8 cellular contexts compared by ENCODE assay signal in the genomic region with DNA sequence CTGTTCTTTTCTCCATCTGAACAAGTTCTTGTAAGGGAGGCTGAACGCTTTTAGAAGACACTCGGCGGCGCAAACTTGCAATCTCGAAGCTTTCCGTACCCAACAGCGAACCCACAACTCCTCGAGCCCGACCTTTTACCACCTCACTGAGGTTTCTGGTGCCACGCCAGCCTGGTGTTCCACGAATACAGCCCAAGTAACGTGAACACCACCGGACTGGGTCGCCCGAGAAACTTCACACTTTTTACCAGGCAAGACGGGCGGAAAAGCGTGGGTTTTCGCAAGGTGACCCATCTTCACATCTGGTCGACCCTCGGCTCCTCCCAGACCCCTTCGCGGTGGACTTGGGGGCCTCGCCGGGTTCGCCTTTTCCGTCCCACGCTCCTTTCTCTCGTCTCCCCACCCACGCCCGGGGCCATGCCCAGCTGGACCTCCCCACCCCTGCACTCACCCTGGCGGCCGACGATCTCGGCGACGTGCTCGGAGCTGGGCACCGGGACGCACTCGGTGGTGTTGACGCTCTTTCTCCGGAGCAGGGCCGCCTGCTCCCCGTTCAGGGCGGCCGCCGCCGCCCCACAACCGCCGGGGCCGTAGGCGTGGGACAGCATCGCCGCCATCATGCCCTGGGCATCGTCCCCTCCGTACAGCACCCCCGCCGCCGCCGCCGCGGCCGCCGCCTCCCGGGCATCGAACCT. TPM values are rescaled to one million over a fixed set of nuclear protein-coding genes. Genes with fewer than 3 reads are reported as not detected.
DNase-seq lines count a peak whose midpoint lies in the region; ATAC-seq lines count a peak whose summit lies in the region.

No MANE protein-coding gene starts in this region.

- no peaks in the 10 kb centered on the region for H3K27me3 Mint-ChIP-seq in IgD-negative memory B cell

- H3K4me1 ChIP-seq in endocrine pancreas (ENCODE audit: control insufficient read depth, insufficient read depth, low read length) (peaks cover 28% of the 10 kb centered on the region), mucosa of rectum (ENCODE audit: control insufficient read depth in 2 of 2, insufficient read depth in 2 of 2, low read length in 2 of 2) (peaks cover 4 to 9% of the 10 kb centered on the region in 2 donors)

- H3K27me3 ChIP-seq in endocrine pancreas (ENCODE audit: control insufficient read depth, insufficient read depth, low read length) = no peaks in the 10 kb centered on the region
- H3K27me3 ChIP-seq in mucosa of rectum (ENCODE audit: control insufficient read depth in 2 of 2, insufficient read depth in 2 of 2, low read length in 2 of 2) = no peaks in the 10 kb centered on the region

- H3K4me1 Mint-ChIP-seq in IgD-negative memory B cell = peaks cover 32 to 40% (median 39%) of the 10 kb centered on the region in 3 donors
- peaks cover 46% of the 10 kb centered on the region for H3K4me1 Mint-ChIP-seq in stimulated activated effector memory CD8-positive, alpha-beta T cell treated with anti-CD3 and anti-CD28 coated beads, Interleukin-12 subunit alpha, Interleukin-12 subunit beta, amount 100 ng/mL, for 72 hours

- H3K4me3 ChIP-seq in endocrine pancreas (ENCODE audit: control insufficient read depth, insufficient read depth, low read length) (peak overlapping the region; percentile 95), mucosa of rectum (ENCODE audit: low read length in 2 of 2) (peak overlapping the region; percentile 89 to 98)

- H3K27ac Mint-ChIP-seq in IgD-negative memory B cell = peak overlapping the region; percentile 87 to 97 (median 93)
- peak overlapping the region; percentile 92 for H3K27ac Mint-ChIP-seq in stimulated activated effector memory CD8-positive, alpha-beta T cell treated with anti-CD3 and anti-CD28 coated beads, Interleukin-12 subunit alpha, Interleukin-12 subunit beta, amount 100 ng/mL, for 72 hours

- peaks cover 0 to 2% (median 0%) of the 10 kb centered on the region in 3 donors for H3K9me3 Mint-ChIP-seq in IgD-negative memory B cell
- peaks cover 3% of the 10 kb centered on the region for H3K9me3 Mint-ChIP-seq in stimulated activated effector memory CD8-positive, alpha-beta T cell treated with anti-CD3 and anti-CD28 coated beads, Interleukin-12 subunit alpha, Interleukin-12 subunit beta, amount 100 ng/mL, for 72 hours

- H3K9ac ChIP-seq in endocrine pancreas (ENCODE audit: control insufficient read depth, insufficient read depth, low read length) (peak overlapping the region; percentile 95), mucosa of rectum (ENCODE audit: low read depth in 1 of 2, low read length in 2 of 2) (peak overlapping the region; percentile 84 to 95)

- H3K4me3 Mint-ChIP-seq in IgD-negative memory B cell = peak overlapping the region; percentile 90 to 99 (median 96)
- peak overlapping the region; percentile 67 for H3K4me3 Mint-ChIP-seq in stimulated activated effector memory CD8-positive, alpha-beta T cell treated with anti-CD3 and anti-CD28 coated beads, Interleukin-12 subunit alpha, Interleukin-12 subunit beta, amount 100 ng/mL, for 72 hours

- H3K36me3 ChIP-seq in endocrine pancreas (ENCODE audit: control insufficient read depth, insufficient read depth, low read length) = no peaks in the 10 kb centered on the region
- no peaks in the 10 kb centered on the region for H3K36me3 ChIP-seq in mucosa of rectum (ENCODE audit: control insufficient read depth in 2 of 2, insufficient read depth in 2 of 2, low read length in 2 of 2)

- peak overlapping the region; percentile 92 to 95 for H3K27ac ChIP-seq in mucosa of rectum (ENCODE audit: low read depth in 2 of 2, low read length in 2 of 2)

- H3K9me3 ChIP-seq in endocrine pancreas (ENCODE audit: control insufficient read depth, low read length) = no peaks in the 10 kb centered on the region
- no peaks in the 10 kb centered on the region for H3K9me3 ChIP-seq in mucosa of rectum (ENCODE audit: control insufficient read depth in 2 of 2, low read length in 2 of 2)

- peak; percentile 4 for ATAC-seq in stimulated activated effector memory CD8-positive, alpha-beta T cell treated with anti-CD3 and anti-CD28 coated beads, Interleukin-12 subunit alpha, Interleukin-12 subunit beta, amount 100 ng/mL, for 72 hours

- DNase-seq in NCI-H748 (lab: John Stamatoyannopoulos, UW; ENCODE audit: unreplicated experiment) (peak; percentile 49), NCI-H748 treated with DMSO at 0.1 percent for 48 hours (lab: John Stamatoyannopoulos, UW) (no peak), DMS79 treated with DMSO at 0.1 percent for 48 hours (lab: John Stamatoyannopoulos, UW) (no peak)
- DNase-seq in activated CD8-positive, alpha-beta memory T cell treated with anti-CD3 and anti-CD28 coated beads for 4 hours (ENCODE audit: low read depth in 2 of 2) = peak; percentile 21 to 36
- DNase-seq in stimulated activated effector memory CD8-positive, alpha-beta T cell treated with anti-CD3 and anti-CD28 coated beads, Interleukin-12 subunit alpha, Interleukin-12 subunit beta, amount 100 ng/mL, for 72 hours (ENCODE audit: low spot score in 2 of 2) = peak; percentile 40 to 86

- H3K36me3 Mint-ChIP-seq in IgD-negative memory B cell = no peaks in the 10 kb centered on the region
- peaks cover 28% of the 10 kb centered on the region for H3K36me3 Mint-ChIP-seq in stimulated activated effector memory CD8-positive, alpha-beta T cell treated with anti-CD3 and anti-CD28 coated beads, Interleukin-12 subunit alpha, Interleukin-12 subunit beta, amount 100 ng/mL, for 72 hours

RNA-seq across cellular contexts. Expression of a gene that starts 1.2 kb away (rescaled TPM):
- polyA plus RNA-seq in IgD-negative memory B cell = 4.8 TPM

Comparison
In these comparisons a context has a peak if more than half of its experiments do, and no peak if none do; other contexts are left out.
1. DNase-seq: peak in NCI-H748 (single experiment), activated CD8-positive, alpha-beta memory T cell treated with anti-CD3 and anti-CD28 coated beads for 4 hours (2 of 2) and stimulated activated effector memory CD8-positive, alpha-beta T cell treated with anti-CD3 and anti-CD28 coated beads, Interleukin-12 subunit alpha, Interleukin-12 subunit beta, amount 100 ng/mL, for 72 hours (2 of 2); none in NCI-H748 treated with DMSO at 0.1 percent for 48 hours (single experiment) and DMS79 treated with DMSO at 0.1 percent for 48 hours (single experiment).